Comparison of ENCODE assay signal across 9 cellular contexts in the genomic region with DNA sequence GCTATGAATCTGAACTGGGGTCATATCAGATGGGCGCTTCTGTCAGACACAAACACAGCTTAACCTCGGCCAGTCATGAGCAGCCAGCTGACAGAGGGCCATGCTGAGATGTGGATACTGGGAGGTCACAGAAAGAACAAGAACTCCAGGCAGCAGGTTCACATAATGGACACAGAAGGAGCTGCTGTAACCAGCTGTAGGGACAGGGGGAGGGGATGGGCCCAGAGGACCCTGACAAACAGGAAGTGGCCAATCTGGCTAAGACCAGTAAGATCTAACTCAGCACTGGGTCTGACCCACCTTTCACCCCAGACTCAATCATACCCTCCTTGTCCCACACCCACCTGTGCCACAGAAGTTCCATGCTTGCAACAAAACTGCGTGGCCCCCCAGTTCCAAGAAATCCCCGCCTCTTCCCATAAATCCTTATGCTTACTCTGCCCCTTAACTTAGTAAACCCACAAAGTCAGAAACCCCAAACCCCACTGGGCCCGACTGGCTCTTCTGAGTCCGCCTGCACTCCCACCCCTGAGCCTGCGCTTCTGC. TPM values are rescaled to one million over a fixed set of nuclear protein-coding genes. Genes with fewer than 3 reads are reported as not detected.
A peak's percentile ranks its signal among the peaks of the same experiment; 100 is the strongest.
DNase-seq lines count a peak whose midpoint lies in the region; ATAC-seq, FAIRE-seq and TF ChIP-seq lines count a peak whose summit lies in the region.
"Had no signal": no experiment of that assay in that cellular context is flagged by ENCODE, and none has a peak within 500 bp of the region (broad histone marks: within the 10 kb centered on the region; RNA-seq: fewer than 3 reads in every experiment).

No MANE protein-coding gene starts in this region.

- peak overlapping the region; percentile 57; the same call in 1 of the 2 replicates for H2AFZ ChIP-seq in OCI-LY7 (ENCODE audit: low read length)

- H3K4me1 ChIP-seq in OCI-LY7 (ENCODE audit: insufficient read depth, low read length, poor library complexity, severe bottlenecking), result peaks cover 12% of the 10 kb centered on the region
- H3K4me1 ChIP-seq in gastroesophageal sphincter, result peaks cover 0 to 48% (median 13%) of the 10 kb centered on the region in 3 donors
- peaks cover 0 to 6% of the 10 kb centered on the region in 2 donors for H3K4me1 ChIP-seq in small intestine (ENCODE audit: control insufficient read depth in 2 of 2, insufficient read depth in 1 of 2, low read depth in 1 of 2, low read length in 1 of 2)

- no peak for FAIRE-seq in small intestine (lab: Jason Lieb, UNC)

- DNase-seq in GM19238 (ENCODE audit: insufficient read length, low spot score) (peak; percentile 22), OCI-LY7 (ENCODE audit: low spot score) (peak; percentile 22), renal cortical epithelial cell (ENCODE audit: low read depth) (peak; percentile 26), small intestine (no peak), HK-2 (ENCODE audit: unreplicated experiment) (no peak), amygdala (lab: John Stamatoyannopoulos, UW) (no peak)

- H3K27me3 ChIP-seq in gastroesophageal sphincter (no peaks in the 10 kb centered on the region), small intestine (ENCODE audit: control insufficient read depth in 2 of 2, insufficient read depth in 2 of 2, low read length in 2 of 2) (no peaks in the 10 kb centered on the region)

- TF ChIP-seq POLR2A in gastroesophageal sphincter (IDR thresholded peaks at IDR 0.05), result no peak

- no peaks in the 10 kb centered on the region for H3K79me2 ChIP-seq in OCI-LY7 (ENCODE audit: insufficient read depth, low read depth, low read length)

- POLR2A ChIA-PET in OCI-LY7 (lab: Charles Lee), result interaction anchor here (0.7 kb wide), 1 partner anchor 587 kb away, joined by 3 read pairs; no protein-coding TSS in a partner anchor

- H3K4me2 ChIP-seq in OCI-LY7 (ENCODE audit: low read length), result peak overlapping the region; percentile 43

- no TSS peak for BruUV-seq in OCI-LY7 (replicated peaks; lab: Mats Ljungman, UMichigan)

- no peak overlapping the region for H3K4me3 ChIP-seq in OCI-LY7 (ENCODE audit: low read depth, low read length, poor library complexity, severe bottlenecking)
- no peak overlapping the region for H3K4me3 ChIP-seq in gastroesophageal sphincter
- H3K4me3 ChIP-seq in small intestine (ENCODE audit: low read depth in 1 of 2, low read length in 2 of 2), result no peak overlapping the region
- H3K4me3 ChIP-seq: tibial artery had no signal

- TF ChIP-seq CTCF in OCI-LY7 (conservative IDR thresholded peaks at IDR 0.05; ENCODE audit: low read length) (no peak), gastroesophageal sphincter (IDR thresholded peaks at IDR 0.05) (no peak)

- 59 to 60% methylated on average over 1 to 5 of the region's 7 CpGs for WGBS in gastroesophageal sphincter (ENCODE audit: low coverage in 1 of 2), 2 donors
- 54 to 77% (median 70%) methylated on average over 7 of the region's 7 CpGs for WGBS in small intestine, 3 donors

- CTCF ChIA-PET in OCI-LY7 (lab: Charles Lee; ENCODE audit: unreplicated experiment), result no interaction called here

- H3K36me3 ChIP-seq in OCI-LY7 (ENCODE audit: insufficient read depth, low read length) (no peaks in the 10 kb centered on the region), gastroesophageal sphincter (no peaks in the 10 kb centered on the region), small intestine (ENCODE audit: control insufficient read depth in 2 of 2, insufficient read depth in 2 of 2, low read length in 2 of 2) (no peaks in the 10 kb centered on the region)
- H3K36me3 ChIP-seq: tibial artery had no signal

- no peaks in the 10 kb centered on the region for H4K20me1 ChIP-seq in OCI-LY7 (ENCODE audit: insufficient read depth, low read length)

- H3K9me2 ChIP-seq in OCI-LY7 (ENCODE audit: insufficient read depth, low read length), result no peaks in the 10 kb centered on the region

- intact Hi-C loops in OCI-LY7 (cut with micrococcal nuclease; ENCODE audit: unreplicated experiment), result loop anchor here (2.0 kb wide), 1 partner anchor 23 kb away; no protein-coding TSS in a partner anchor

- H3K27ac ChIP-seq in OCI-LY7 (ENCODE audit: low read depth, low read length, poor library complexity, severe bottlenecking) (no peak overlapping the region), gastroesophageal sphincter (peak overlapping the region in 3 of 4 donors; percentile 22 to 54 (median 50)), small intestine (ENCODE audit: low read depth in 1 of 2, low read length in 1 of 2) (peak overlapping the region in 1 of 2 donors; percentile 60)
- H3K27ac ChIP-seq: tibial artery had no signal

- no peak for TF ChIP-seq EP300 in gastroesophageal sphincter (IDR thresholded peaks at IDR 0.05)

- H3K9me3 ChIP-seq in OCI-LY7 (ENCODE audit: low read length) (no peaks in the 10 kb centered on the region), gastroesophageal sphincter (no peaks in the 10 kb centered on the region), small intestine (ENCODE audit: control insufficient read depth, low read depth) (no peaks in the 10 kb centered on the region)
- H3K9me3 ChIP-seq: tibial artery had no signal

- ATAC-seq in gastroesophageal sphincter (no peak), HG03565 (IDR thresholded peaks at IDR 0.05; ENCODE audit: unreplicated experiment) (no peak)

RNA-seq across cellular contexts. Expression of a gene that starts 3.9 kb away (rescaled TPM):
- not detected in 2 replicates for total RNA-seq in OCI-LY7 (2014; rRNA removed; shearing (Covaris generic))
- total RNA-seq in OCI-LY7 (2022) (not detected in 2 replicates), gastroesophageal sphincter (10 to 100 TPM in 1 of 4 donors, 1 to 10 TPM in 3; 1.1 to 18.8 (median 5.4) TPM), renal cortical epithelial cell (not detected in 2 replicates)
- 10 to 100 TPM in 2 of 3 donors, 1 to 10 TPM in 1; 8.9 to 12.8 (median 10.3) TPM for polyA plus RNA-seq in small intestine

RNA-seq across cellular contexts. Expression of a gene that starts 37.1 kb away (rescaled TPM):
- 9.9 and 10.7 TPM in 2 replicates for total RNA-seq in OCI-LY7 (2014; rRNA removed; shearing (Covaris generic))
- total RNA-seq in OCI-LY7 (2022) (14.4 and 19.6 TPM in 2 replicates), gastroesophageal sphincter (10 to 100 TPM; 35.5 to 80.5 (median 41.6) TPM), renal cortical epithelial cell (4.0 and 10.4 TPM in 2 replicates)
- 10 to 100 TPM; 16.3 to 44.7 (median 19.7) TPM for polyA plus RNA-seq in small intestine

RNA-seq across cellular contexts. Expression of a gene that starts 41.7 kb away (rescaled TPM):
- total RNA-seq in OCI-LY7 (2014; rRNA removed; shearing (Covaris generic)), result 11.8 and 14.9 TPM in 2 replicates
- total RNA-seq in OCI-LY7 (2022) (9.1 and 12.4 TPM in 2 replicates), gastroesophageal sphincter (10 to 100 TPM; 29.1 to 40.9 (median 35.0) TPM), renal cortical epithelial cell (154 and 157 TPM in 2 replicates)
- 10 to 100 TPM; 28.1 to 68.4 (median 32.2) TPM for polyA plus RNA-seq in small intestine

RNA-seq across cellular contexts. Expression of a gene that starts 55.3 kb away (rescaled TPM):
- 0.47 and 0.64 TPM in 2 replicates for total RNA-seq in OCI-LY7 (2014; rRNA removed; shearing (Covaris generic))
- total RNA-seq in OCI-LY7 (2022) (0.42 and 0.65 TPM in 2 replicates), gastroesophageal sphincter (10 to 100 TPM in 3 of 4 donors, 1 to 10 TPM in 1; 10.0 to 53.7 (median 26.0) TPM), renal cortical epithelial cell (155 and 247 TPM in 2 replicates)
- polyA plus RNA-seq in small intestine, result 10 to 100 TPM in 1 of 3 donors, 1 to 10 TPM in 2; 8.4 to 32.2 (median 8.7) TPM

Comparison
In these comparisons a context has a peak if more than half of its experiments do, and no peak if none do; other contexts are left out.
1. DNase-seq: peak in GM19238 (single experiment), OCI-LY7 (single experiment) and renal cortical epithelial cell (single experiment); none in small intestine (single experiment), HK-2 (single experiment) and amygdala (0 of 56).